Comparison of ENCODE assay signal across 13 cellular contexts in genomic region chr2:225120175-225120574, GRCh38.
DNase-seq lines count a peak whose midpoint lies in the region; ATAC-seq and TF ChIP-seq lines count a peak whose summit lies in the region.
"Had no signal": no experiment of that assay in that cellular context is flagged by ENCODE, and none has a peak within 500 bp of the region (broad histone marks: within the 10 kb centered on the region; RNA-seq: fewer than 3 reads in every experiment).

No MANE protein-coding gene starts in this region.

- H3K27me3 Mint-ChIP-seq in natural killer cell (ENCODE audit: low read depth in 2 of 2), result no peaks in the 10 kb centered on the region
- H3K27me3 Mint-ChIP-seq: activated naive CD4-positive, alpha-beta T cell treated with anti-CD3 and anti-CD28 coated beads, Interleukin-2, amount 50 U/mL, for 24 hours had no signal

- no peak overlapping the region for H3K4me3 Mint-ChIP-seq in natural killer cell
- H3K4me3 Mint-ChIP-seq: activated naive CD4-positive, alpha-beta T cell treated with anti-CD3 and anti-CD28 coated beads, Interleukin-2, amount 50 U/mL, for 24 hours had no signal

- POLR2A ChIA-PET in PC-9 (lab: Charles Lee; ENCODE audit: unreplicated experiment), result interaction anchor here (0.6 to 0.7 kb wide), 2 partner anchors 29 to 812 kb away, joined by 3 to 11 read pairs; no protein-coding TSS in a partner anchor

- H3K4me1 Mint-ChIP-seq in natural killer cell, result no peaks in the 10 kb centered on the region

- H3K9ac ChIP-seq in fibroblast of lung (ENCODE audit: insufficient read depth, low read length), result no peak overlapping the region

- H3K4me2 ChIP-seq in PC-9 (no peak overlapping the region; the same call in 1 of the 2 replicates), fibroblast of lung (ENCODE audit: extremely low read depth, insufficient read depth, low read length) (no peak overlapping the region)

- TF ChIP-seq CTCF in PC-9 (conservative IDR thresholded peaks at IDR 0.05), result no peak
- no peak for TF ChIP-seq CTCF in fibroblast of lung (conservative IDR thresholded peaks at IDR 0.05 in 1 of 2, IDR thresholded peaks at IDR 0.05 in 1 of 2; ENCODE audit: low read depth in 1 of 2, low read length in 2 of 2)
- no peak for TF ChIP-seq CTCF in natural killer cell (IDR thresholded peaks at IDR 0.05)

- H3K36me3 ChIP-seq in PC-9 (ENCODE audit: low read depth) (no peaks in the 10 kb centered on the region), fibroblast of lung (ENCODE audit: control insufficient read depth, insufficient read depth, low read length) (no peaks in the 10 kb centered on the region)

- ATAC-seq in natural killer cell (no peak), HG02938 (IDR thresholded peaks at IDR 0.05; ENCODE audit: unreplicated experiment) (no peak)

- CTCF ChIA-PET in PC-9 (lab: Charles Lee), result interaction anchor here (0.6 kb wide), 1 partner anchor 163 kb away, joined by 3 read pairs; no protein-coding TSS in a partner anchor

- H3K27me3 ChIP-seq in PC-9 (ENCODE audit: insufficient read depth, low read depth) (no peaks in the 10 kb centered on the region), fibroblast of lung (ENCODE audit: control insufficient read depth, insufficient read depth, low read length) (no peaks in the 10 kb centered on the region)

- H3K27ac Mint-ChIP-seq in natural killer cell, result no peak overlapping the region
- H3K27ac Mint-ChIP-seq: activated naive CD4-positive, alpha-beta T cell treated with anti-CD3 and anti-CD28 coated beads, Interleukin-2, amount 50 U/mL, for 24 hours had no signal

- H2AFZ ChIP-seq in PC-9 (peak overlapping the region; percentile 29), fibroblast of lung (ENCODE audit: low read length) (no peak overlapping the region)

- H3K4me1 ChIP-seq in PC-9 (replicated peaks; ENCODE audit: insufficient read depth) (peaks cover 15% of the 10 kb centered on the region), fibroblast of lung (ENCODE audit: control insufficient read depth, extremely low read depth, insufficient read depth, low read length) (peaks cover 5% of the 10 kb centered on the region)

- no peaks in the 10 kb centered on the region for H3K9me3 Mint-ChIP-seq in natural killer cell
- H3K9me3 Mint-ChIP-seq: activated naive CD4-positive, alpha-beta T cell treated with anti-CD3 and anti-CD28 coated beads, Interleukin-2, amount 50 U/mL, for 24 hours had no signal

- no TSS peak for BruUV-seq in PC-9 (replicated peaks; lab: Mats Ljungman, UMichigan)

- no peaks in the 10 kb centered on the region; the same call in 1 of the 2 replicates for H4K20me1 ChIP-seq in PC-9 (ENCODE audit: insufficient read depth)
- H4K20me1 ChIP-seq in fibroblast of lung (ENCODE audit: control insufficient read depth, extremely low read depth, insufficient read depth, low read length), result no peaks in the 10 kb centered on the region

- H3K79me2 ChIP-seq in PC-9 (ENCODE audit: low read depth), result no peaks in the 10 kb centered on the region
- no peaks in the 10 kb centered on the region for H3K79me2 ChIP-seq in fibroblast of lung (ENCODE audit: control insufficient read depth, insufficient read depth, low read length)

- intact Hi-C loops in PC-9 (cut with micrococcal nuclease; ENCODE audit: unreplicated experiment) (loop anchor here (1.0 to 5.0 kb wide), 2 partner anchors 20 to 108 kb away; no protein-coding TSS in a partner anchor), natural killer cell (cut with micrococcal nuclease) (no loop called here)

- no peaks in the 10 kb centered on the region for H3F3A ChIP-seq in PC-9 (ENCODE audit: insufficient read depth, low read depth)

- H3K27ac ChIP-seq in PC-9, result 0 out of 2 replicates have a peak overlapping the region, but pooled peaks have one; percentile 2
- no peak overlapping the region for H3K27ac ChIP-seq in fibroblast of lung (ENCODE audit: insufficient read depth, low read length)

- H3K9me2 ChIP-seq in PC-9 (ENCODE audit: insufficient read depth), result no peaks in the 10 kb centered on the region

- peak; percentile 48 for DNase-seq in A172 (ENCODE audit: low spot score)
- peak; percentile 23 for DNase-seq in GM03348 (ENCODE audit: low spot score)
- DNase-seq in PC-9, result peak in 1 of 2 experiments; percentile 56
- DNase-seq in fibroblast of lung (ENCODE audit: low read depth in 2 of 2), result peak; percentile 35 to 75
- no peak for DNase-seq in mucosa of gallbladder (ENCODE audit: low spot score)
- no peak for DNase-seq in natural killer cell
- DNase-seq in NCI-H1694 (lab: John Stamatoyannopoulos, UW), result no peak
- DNase-seq: H7; midbrain; NCI-H1092 treated with DMSO at 0.1 percent for 48 hours; stimulated activated CD4-positive, alpha-beta T cell treated with anti-CD3 and anti-CD28 coated beads, Interleukin-1b, Interleukin-23, amount 100 ng/mL, for 48 hours had no signal

- H3K36me3 Mint-ChIP-seq in natural killer cell, result no peaks in the 10 kb centered on the region
- H3K36me3 Mint-ChIP-seq: activated naive CD4-positive, alpha-beta T cell treated with anti-CD3 and anti-CD28 coated beads, Interleukin-2, amount 50 U/mL, for 24 hours had no signal

- H3K4me3 ChIP-seq in PC-9 (no peak overlapping the region), fibroblast of lung (replicated peaks in 1 of 4; ENCODE audit: control extremely low read depth in 1 of 4, insufficient read depth in 1 of 4, low read depth in 3 of 4, low read length in 4 of 4) (no peak overlapping the region)

- peaks cover 4% of the 10 kb centered on the region; the same call in 1 of the 2 replicates for H3K9me3 ChIP-seq in PC-9 (ENCODE audit: insufficient read depth, low read depth)
- no peaks in the 10 kb centered on the region for H3K9me3 ChIP-seq in fibroblast of lung (ENCODE audit: control insufficient read depth, insufficient read depth, low read depth, low read length)

Comparison
In these comparisons a context has a peak if more than half of its experiments do, and no peak if none do; other contexts are left out.
1. DNase-seq: peak in A172 (single experiment), GM03348 (single experiment) and fibroblast of lung (2 of 2); none in mucosa of gallbladder (single experiment), natural killer cell (single experiment) and NCI-H1694 (single experiment).